In the genomic region with DNA sequence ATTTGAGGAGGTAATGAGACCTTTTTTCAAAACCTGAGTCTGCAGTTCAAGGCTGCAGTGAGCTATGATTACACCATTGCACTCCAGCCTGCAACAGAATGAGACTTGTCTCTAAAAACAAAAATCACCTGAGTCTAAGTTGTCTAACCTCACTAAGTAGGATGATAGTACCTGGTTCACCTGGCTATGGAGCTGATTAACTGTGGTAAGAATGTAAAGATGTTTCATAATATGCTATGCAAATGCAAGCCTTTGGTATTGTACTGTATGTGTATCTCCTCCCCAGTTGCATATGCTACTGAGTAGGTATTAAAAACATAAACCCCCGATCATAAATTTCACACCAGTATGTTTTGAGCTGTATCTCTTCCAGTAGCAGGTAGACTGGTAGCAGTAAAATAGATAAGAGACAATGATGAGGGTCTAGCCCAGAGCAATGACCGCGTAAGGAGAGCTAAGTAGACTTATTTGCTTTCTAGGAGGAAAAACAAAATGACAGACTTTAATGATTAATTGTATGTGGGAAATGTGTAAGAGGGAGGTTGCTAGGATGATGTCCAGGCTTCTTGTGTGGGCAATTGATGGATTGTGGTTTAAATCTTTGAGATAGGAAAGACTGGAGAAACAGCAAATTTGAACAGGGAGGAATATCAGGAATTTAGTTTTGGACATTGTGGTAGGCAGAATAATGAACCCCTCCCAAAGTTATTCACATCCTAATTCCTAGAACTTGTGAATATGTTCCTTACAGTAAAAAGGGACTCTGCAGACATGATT, we compare ENCODE assay signal across 26 cellular contexts. TPM values are rescaled to one million over a fixed set of nuclear protein-coding genes. Genes with fewer than 3 reads are reported as not detected.
"Had no signal": no experiment of that assay in that cellular context is flagged by ENCODE, and none has a peak within 500 bp of the region (broad histone marks: within the 10 kb centered on the region; RNA-seq: fewer than 3 reads in every experiment).

No MANE protein-coding gene starts in this region.

- H3K9ac ChIP-seq: SK-N-SH had no signal

- DNase-seq: activated CD4-positive, alpha-beta T cell treated with anti-CD3 and anti-CD28 coated beads for 48 hours; activated CD4-positive, alpha-beta T cell treated with anti-CD3 and anti-CD28 coated beads, Interleukin-2, amount 50 U/mL, for 4 hours; activated CD4-positive, CD25-positive, alpha-beta regulatory T cell treated with anti-CD3 and anti-CD28 coated beads, Interleukin-2, amount 50 U/mL, for 72 hours; activated CD8-positive, alpha-beta memory T cell treated with anti-CD3 and anti-CD28 coated beads, Interleukin-2, amount 10 ng/mL, durations not matched to agents 7 days and 5 days; activated effector memory CD4-positive, alpha-beta T cell treated with anti-CD3 and anti-CD28 coated beads, Interleukin-2, amount 50 U/mL, for 16 hours; activated naive CD4-positive, alpha-beta T cell treated with Interleukin-2 at 50 U/mL for 16 hours; activated naive CD8-positive, alpha-beta T cell treated with anti-CD3 and anti-CD28 coated beads, Interleukin-2, amount 50 U/mL, for 24 hours; activated T-cell treated with anti-CD3 and anti-CD28 coated beads, Interleukin-2, amount 50 U/mL, for 24 hours; MG63; MV-4-11; NCI-H1092 treated with DMSO at 0.1 percent for 48 hours; NCI-H1436; NCI-H1694 treated with DMSO at 0.1 percent for 48 hours; NCI-H2029 treated with DMSO at 0.1 percent for 48 hours; NCI-H446; NCI-H524 treated with DMSO at 0.1 percent for 48 hours; NCI-H82; Right ventricle myocardium superior; RPMI8226; SJCRH30; SK-N-SH; T-helper 9 cell had no signal

- H3K27me3 ChIP-seq: MG63, SJCRH30 had no signal

- H3K4me3 ChIP-seq: MG63, SJCRH30 had no signal

- H3K9me3 ChIP-seq: MG63, SJCRH30, SK-N-SH had no signal

- H3K27ac ChIP-seq: SJCRH30 had no signal

- ATAC-seq: activated CD8-positive, alpha-beta memory T cell treated with anti-CD3 and anti-CD28 coated beads, Interleukin-2, amount 10 ng/mL, durations not matched to agents 7 days and 5 days; activated naive CD4-positive, alpha-beta T cell treated with anti-CD3 and anti-CD28 coated beads, Interleukin-2, amount 50 U/mL, for 72 hours; activated naive CD8-positive, alpha-beta T cell treated with anti-CD3 and anti-CD28 coated beads, Interleukin-2, amount 50 U/mL, for 24 hours; Panc1; WTC11 had no signal

- H3K4me2 ChIP-seq: SK-N-SH had no signal

- H3K36me3 ChIP-seq: MG63, SJCRH30 had no signal

RNA-seq across cellular contexts. Expression of a gene that starts 41.6 kb away (rescaled TPM):
- total RNA-seq: OCI-LY7 had no signal
